Comparison of ENCODE assay signal across 13 cellular contexts in genomic region chr5:53362521-53362941, GRCh38.
A peak's percentile ranks its signal among the peaks of the same experiment; 100 is the strongest.
DNase-seq lines count a peak whose midpoint lies in the region; ATAC-seq and TF ChIP-seq lines count a peak whose summit lies in the region.
"Had no signal": no experiment of that assay in that cellular context is flagged by ENCODE, and none has a peak within 500 bp of the region (broad histone marks: within the 10 kb centered on the region; RNA-seq: fewer than 3 reads in every experiment).

No MANE protein-coding gene starts in this region.

- no peaks in the 10 kb centered on the region for H3K36me3 Mint-ChIP-seq in endodermal cell (ENCODE audit: low read depth)
- H3K36me3 Mint-ChIP-seq: naive thymus-derived CD4-positive, alpha-beta T cell had no signal

- DNase-seq in A172 (ENCODE audit: low spot score) = peak; percentile 98
- peak; percentile 100 for DNase-seq in HS-5 (ENCODE audit: low read depth)
- peak; percentile 80 for DNase-seq in astrocyte of the hippocampus (ENCODE audit: low read depth, low spot score)
- DNase-seq in left ventricle myocardium superior = no peak
- no peak for DNase-seq in UCSD-AML1 (lab: John Stamatoyannopoulos, UW; ENCODE audit: unreplicated experiment)
- DNase-seq in endodermal cell = no peak
- DNase-seq: activated T-cell treated with anti-CD3 and anti-CD28 coated beads, Interleukin-2, amount 50 U/mL, for 48 hours; AML-193; naive thymus-derived CD4-positive, alpha-beta T cell; NCI-H187 had no signal

- H3K9ac ChIP-seq in endodermal cell (ENCODE audit: extremely low read depth, low read length, poor library complexity, severe bottlenecking) = no peak overlapping the region

- TF ChIP-seq CTCF in endodermal cell (conservative IDR thresholded peaks at IDR 0.05) = no peak

- no peaks in the 10 kb centered on the region for H3K27me3 Mint-ChIP-seq in endodermal cell (ENCODE audit: insufficient read depth)
- H3K27me3 Mint-ChIP-seq: stimulated activated naive CD8-positive, alpha-beta T cell treated with anti-CD3 and anti-CD28 coated beads, Interleukin-15, Interleukin-2, amounts not matched to agents 100 ng/mL and 50 ng/mL, for 24 hours had no signal

- no peaks in the 10 kb centered on the region for H3K4me1 ChIP-seq in endodermal cell (ENCODE audit: control insufficient read depth, insufficient read depth, low read length)

- intact Hi-C loops in left ventricle myocardium superior (cut with micrococcal nuclease) = no loop called here

- H3K27ac ChIP-seq in endodermal cell (ENCODE audit: low read depth, low read length) = no peak overlapping the region

- H3K27ac Mint-ChIP-seq in endodermal cell = no peak overlapping the region
- H3K27ac Mint-ChIP-seq: naive thymus-derived CD4-positive, alpha-beta T cell; stimulated activated naive CD8-positive, alpha-beta T cell treated with anti-CD3 and anti-CD28 coated beads, Interleukin-15, Interleukin-2, amounts not matched to agents 100 ng/mL and 50 ng/mL, for 24 hours had no signal

- H3K27me3 ChIP-seq in endodermal cell (ENCODE audit: control insufficient read depth, insufficient read depth, low read length, poor library complexity, severe bottlenecking) = no peaks in the 10 kb centered on the region

- ATAC-seq in left ventricle myocardium superior (peak; percentile 53), GM18517 (IDR thresholded peaks at IDR 0.05; ENCODE audit: unreplicated experiment) (no peak), GM21390 (IDR thresholded peaks at IDR 0.05; ENCODE audit: unreplicated experiment) (no peak)
- ATAC-seq: naive thymus-derived CD4-positive, alpha-beta T cell had no signal

- H3K36me3 ChIP-seq in endodermal cell (ENCODE audit: control insufficient read depth, insufficient read depth, low read length) = no peaks in the 10 kb centered on the region

- no peaks in the 10 kb centered on the region for H3K9me3 Mint-ChIP-seq in endodermal cell
- H3K9me3 Mint-ChIP-seq: stimulated activated naive CD8-positive, alpha-beta T cell treated with anti-CD3 and anti-CD28 coated beads, Interleukin-15, Interleukin-2, amounts not matched to agents 100 ng/mL and 50 ng/mL, for 24 hours had no signal

- H3K4me1 Mint-ChIP-seq in endodermal cell = peaks cover 2% of the 10 kb centered on the region
- H3K4me1 Mint-ChIP-seq: naive thymus-derived CD4-positive, alpha-beta T cell had no signal

- 90 to 92% methylated on average over 3 to 5 of the region's 5 CpGs for WGBS in endodermal cell (ENCODE audit: insufficient coverage in 1 of 2, insufficient read length in 1 of 2), 2 experiments

- H3K9me3 ChIP-seq in endodermal cell (ENCODE audit: control insufficient read depth, low read length) = no peaks in the 10 kb centered on the region

- no peak overlapping the region for H3K4me3 ChIP-seq in endodermal cell (ENCODE audit: low read length)

- H3K4me3 Mint-ChIP-seq in endodermal cell = no peak overlapping the region
- H3K4me3 Mint-ChIP-seq: naive thymus-derived CD4-positive, alpha-beta T cell; stimulated activated naive CD8-positive, alpha-beta T cell treated with anti-CD3 and anti-CD28 coated beads, Interleukin-15, Interleukin-2, amounts not matched to agents 100 ng/mL and 50 ng/mL, for 24 hours had no signal

Comparison
In these comparisons a context has a peak if more than half of its experiments do, and no peak if none do; other contexts are left out.
1. DNase-seq: peak in A172 (single experiment), HS-5 (single experiment) and astrocyte of the hippocampus (single experiment); none in left ventricle myocardium superior (single experiment), UCSD-AML1 (single experiment) and endodermal cell (single experiment).